28 cellular contexts compared by ENCODE assay signal in genomic region chr6:165707067-165707853, GRCh38. TPM values are rescaled to one million over a fixed set of nuclear protein-coding genes. Genes with fewer than 3 reads are reported as not detected.
"Had no signal": no experiment of that assay in that cellular context is flagged by ENCODE, and none has a peak within 500 bp of the region (broad histone marks: within the 10 kb centered on the region; RNA-seq: fewer than 3 reads in every experiment).

No MANE protein-coding gene starts in this region.

- H3K27ac Mint-ChIP-seq: activated B cell treated with CpG ODN at 0.5 μM for 24 hours; activated CD4-positive, alpha-beta memory T cell treated with anti-CD3 and anti-CD28 coated beads for 36 hours; activated CD4-positive, alpha-beta T cell treated with anti-CD3 and anti-CD28 coated beads, Interleukin-2, amount 10 ng/mL, durations not matched to agents 24 days and 14 days; activated naive CD4-positive, alpha-beta T cell treated with anti-CD3 and anti-CD28 coated beads for 36 hours; activated naive CD8-positive, alpha-beta T cell; brain; T-helper 17 cell had no signal

- H3K36me3 ChIP-seq: cardiac muscle cell had no signal

- H3K4me3 ChIP-seq: cardiac muscle cell had no signal

- H3K9me3 Mint-ChIP-seq: activated B cell treated with CpG ODN at 0.5 μM for 24 hours; activated CD4-positive, alpha-beta T cell treated with anti-CD3 and anti-CD28 coated beads, Interleukin-2, amount 10 ng/mL, durations not matched to agents 24 days and 14 days; activated naive CD4-positive, alpha-beta T cell treated with anti-CD3 and anti-CD28 coated beads for 36 hours had no signal

- H3K4me1 Mint-ChIP-seq: activated B cell treated with CpG ODN at 0.5 μM for 24 hours; activated CD4-positive, alpha-beta T cell treated with anti-CD3 and anti-CD28 coated beads, Interleukin-2, amount 10 ng/mL, durations not matched to agents 24 days and 14 days; T-helper 17 cell had no signal

- FAIRE-seq: astrocyte, RCC 7860, TTC549 had no signal

- DNase-seq: activated B cell treated with CpG ODN at 0.5 μM for 24 hours; activated CD4-positive, alpha-beta memory T cell treated with anti-CD3 and anti-CD28 coated beads for 36 hours; activated CD4-positive, alpha-beta T cell treated with anti-CD3 and anti-CD28 coated beads for 1 hour; activated CD4-positive, alpha-beta T cell treated with anti-CD3 and anti-CD28 coated beads, Interleukin-2, amount 10 ng/mL, durations not matched to agents 24 days and 14 days; activated CD8-positive, alpha-beta memory T cell treated with anti-CD3 and anti-CD28 coated beads for 24 hours; activated gamma-delta T cell; activated naive CD4-positive, alpha-beta T cell treated with anti-CD3 and anti-CD28 coated beads for 36 hours; activated T-cell treated with anti-CD3 and anti-CD28 coated beads, Interleukin-2, amount 50 U/mL, for 4 hours; amygdala; NCI-H1048; NCI-H1694; NCI-H2029; NCI-H2107; NCI-H2171 treated with DMSO at 0.1 percent for 48 hours; NCI-H226; NCI-H526 treated with DMSO at 0.1 percent for 48 hours; NCI-H82; NK-92 treated with Interleukin-12 subunit alpha and Interleukin-12 subunit beta, amount 100 ng/mL, for 24 hours; OCI-M1; SIG-M5; T-helper 17 cell; T-helper 9 cell had no signal

- H3K27me3 Mint-ChIP-seq: activated B cell treated with CpG ODN at 0.5 μM for 24 hours; activated CD4-positive, alpha-beta T cell treated with anti-CD3 and anti-CD28 coated beads, Interleukin-2, amount 10 ng/mL, durations not matched to agents 24 days and 14 days; activated naive CD8-positive, alpha-beta T cell had no signal

- H3K36me3 Mint-ChIP-seq: activated CD4-positive, alpha-beta memory T cell treated with anti-CD3 and anti-CD28 coated beads for 36 hours; activated naive CD8-positive, alpha-beta T cell; brain had no signal

- H3K4me3 Mint-ChIP-seq: activated B cell treated with CpG ODN at 0.5 μM for 24 hours; activated CD4-positive, alpha-beta memory T cell treated with anti-CD3 and anti-CD28 coated beads for 36 hours; activated CD4-positive, alpha-beta T cell treated with anti-CD3 and anti-CD28 coated beads, Interleukin-2, amount 10 ng/mL, durations not matched to agents 24 days and 14 days; activated naive CD4-positive, alpha-beta T cell treated with anti-CD3 and anti-CD28 coated beads for 36 hours; activated naive CD8-positive, alpha-beta T cell; activated T-cell treated with anti-CD3 and anti-CD28 coated beads, Interleukin-2, amount 50 U/mL, for 4 hours; brain; T-helper 17 cell had no signal

- H3K27ac ChIP-seq: cardiac muscle cell had no signal

- ATAC-seq: activated T-cell treated with anti-CD3 and anti-CD28 coated beads, Interleukin-2, amount 50 U/mL, for 4 hours; T-helper 17 cell had no signal

RNA-seq across cellular contexts. Expression of gene PDE10A, which starts 44.2 kb away (rescaled TPM):
- total RNA-seq: activated B cell treated with CpG ODN at 0.5 μM for 24 hours; activated CD4-positive, alpha-beta memory T cell treated with anti-CD3 and anti-CD28 coated beads for 36 hours; activated CD4-positive, alpha-beta T cell treated with anti-CD3 and anti-CD28 coated beads, Interleukin-2, amount 10 ng/mL, durations not matched to agents 24 days and 14 days; activated naive CD4-positive, alpha-beta T cell treated with anti-CD3 and anti-CD28 coated beads for 36 hours had no signal
